8 cellular contexts compared by ENCODE assay signal in the genomic region with DNA sequence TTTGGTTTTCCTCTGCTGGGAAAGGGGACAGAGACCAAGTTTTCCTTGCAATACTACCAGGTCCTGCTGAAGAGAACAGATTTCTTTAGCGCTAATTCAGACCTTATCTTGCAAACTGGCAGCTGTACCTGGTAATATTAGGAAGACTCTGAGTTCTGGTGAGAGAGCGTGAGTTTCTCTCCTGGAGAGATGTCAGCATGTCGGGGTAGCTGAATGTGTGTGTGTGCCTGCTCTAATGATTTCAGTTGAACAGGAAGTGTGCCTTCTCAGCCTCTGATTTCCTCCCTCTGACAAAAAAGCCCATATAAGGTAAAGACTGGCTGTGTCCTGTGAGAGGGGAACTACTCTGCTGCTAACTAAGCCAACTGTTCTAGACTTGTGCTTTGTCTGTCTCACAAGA. TPM values are rescaled to one million over a fixed set of nuclear protein-coding genes. Genes with fewer than 3 reads are reported as not detected.
DNase-seq lines count a peak whose midpoint lies in the region; ATAC-seq, FAIRE-seq and TF ChIP-seq lines count a peak whose summit lies in the region.

No MANE protein-coding gene starts in this region.

- no peaks in the 10 kb centered on the region for H3K9me3 Mint-ChIP-seq in activated naive CD4-positive, alpha-beta T cell treated with anti-CD3 and anti-CD28 coated beads for 36 hours
- no peaks in the 10 kb centered on the region for H3K9me3 Mint-ChIP-seq in progenitor cell of endocrine pancreas (ENCODE audit: low read depth)

- H3K36me3 Mint-ChIP-seq in activated naive CD4-positive, alpha-beta T cell treated with anti-CD3 and anti-CD28 coated beads for 36 hours (ENCODE audit: low read depth): peaks cover 66% of the 10 kb centered on the region
- H3K36me3 Mint-ChIP-seq in progenitor cell of endocrine pancreas (ENCODE audit: insufficient read depth): no peaks in the 10 kb centered on the region

- POLR2A ChIA-PET in AG04450 (lab: Yijun Ruan, JAX): no interaction called here

- DNase-seq in AG04450 (ENCODE audit: low read depth, low spot score): peak; percentile 69
- peak; percentile 69 for DNase-seq in GM18507 (ENCODE audit: extremely low spot score, insufficient read length, low read depth)
- peak; percentile 14 for DNase-seq in NCI-H510A (lab: John Stamatoyannopoulos, UW)
- peak; percentile 73 for DNase-seq in activated naive CD4-positive, alpha-beta T cell treated with anti-CD3 and anti-CD28 coated beads for 36 hours
- DNase-seq in glomerular endothelial cell (ENCODE audit: extremely low read depth, low read depth, low spot score): peak; percentile 96
- no peak for DNase-seq in progenitor cell of endocrine pancreas (ENCODE audit: low spot score, unreplicated experiment)
- no peak for DNase-seq in MG63

- TF ChIP-seq CTCF in AG04450 (IDR thresholded peaks at IDR 0.05; ENCODE audit: low read depth, low read length): no peak
- TF ChIP-seq CTCF in progenitor cell of endocrine pancreas (IDR thresholded peaks at IDR 0.05; ENCODE audit: unreplicated experiment): no peak

- peak overlapping the region; percentile 27; the same call in 1 of the 2 replicates for H3K4me3 ChIP-seq in AG04450 (ENCODE audit: low read depth, low read length)
- H3K4me3 ChIP-seq in MG63: no peak overlapping the region

- CTCF ChIA-PET in AG04450 (lab: Charles Lee): interaction anchor here (1.4 kb wide), 1 partner anchor 47 kb away, joined by 5 read pairs; no protein-coding TSS in a partner anchor
- CTCF ChIA-PET in activated naive CD4-positive, alpha-beta T cell treated with anti-CD3 and anti-CD28 coated beads for 36 hours (lab: Charles Lee): interaction anchor here (0.6 to 1.6 kb wide), 4 partner anchors 9 to 49 kb away, joined by 3 to 5 read pairs (median 4); a partner anchor contains a TSS

- no peaks in the 10 kb centered on the region for H3K27me3 ChIP-seq in AG04450 (ENCODE audit: control insufficient read depth, insufficient read depth, low read length)
- no peaks in the 10 kb centered on the region for H3K27me3 ChIP-seq in MG63

- intact Hi-C loops in activated naive CD4-positive, alpha-beta T cell treated with anti-CD3 and anti-CD28 coated beads for 36 hours (cut with micrococcal nuclease): loop anchor here (1.0 to 5.0 kb wide), 5 partner anchors 9 to 728 kb away; a partner anchor contains a TSS

- no peaks in the 10 kb centered on the region for H3K9me3 ChIP-seq in AG04450 (ENCODE audit: control insufficient read depth, insufficient read depth, low read length)
- H3K9me3 ChIP-seq in MG63: no peaks in the 10 kb centered on the region

- peak overlapping the region; percentile 95 for H3K27ac Mint-ChIP-seq in activated naive CD4-positive, alpha-beta T cell treated with anti-CD3 and anti-CD28 coated beads for 36 hours
- H3K27ac Mint-ChIP-seq in progenitor cell of endocrine pancreas: peak overlapping the region; percentile 71

- H3K36me3 ChIP-seq in MG63: no peaks in the 10 kb centered on the region

- FAIRE-seq in GM18507 (lab: Jason Lieb, UNC): peak; percentile 98

- peak overlapping the region; percentile 71 for H3K4me3 Mint-ChIP-seq in activated naive CD4-positive, alpha-beta T cell treated with anti-CD3 and anti-CD28 coated beads for 36 hours
- H3K4me3 Mint-ChIP-seq in progenitor cell of endocrine pancreas (ENCODE audit: low read depth): no peak overlapping the region

- peaks cover 82% of the 10 kb centered on the region for H3K4me1 Mint-ChIP-seq in activated naive CD4-positive, alpha-beta T cell treated with anti-CD3 and anti-CD28 coated beads for 36 hours (ENCODE audit: low read depth)
- peaks cover 20% of the 10 kb centered on the region for H3K4me1 Mint-ChIP-seq in progenitor cell of endocrine pancreas (ENCODE audit: low read depth)

- ATAC-seq in HG02852 (IDR thresholded peaks at IDR 0.05; ENCODE audit: unreplicated experiment): peak; percentile 89

- H3K27ac ChIP-seq in AG04450 (ENCODE audit: low read depth, low read length): peak overlapping the region; percentile 77

- H3K27me3 Mint-ChIP-seq in activated naive CD4-positive, alpha-beta T cell treated with anti-CD3 and anti-CD28 coated beads for 36 hours (ENCODE audit: low read depth): no peaks in the 10 kb centered on the region
- H3K27me3 Mint-ChIP-seq in progenitor cell of endocrine pancreas: no peaks in the 10 kb centered on the region

RNA-seq across cellular contexts. Expression of a gene that starts 10.3 kb away (rescaled TPM):
- not detected in 2 replicates for polyA plus RNA-seq in AG04450 (2011; rRNA removed)
- polyA minus RNA-seq in AG04450 (2011; rRNA and poly(A)+ RNA removed): not detected in 2 replicates
- 1 to 10 TPM; 1.0 to 1.2 TPM for total RNA-seq in activated naive CD4-positive, alpha-beta T cell treated with anti-CD3 and anti-CD28 coated beads for 36 hours
- not detected in 2 replicates for total RNA-seq in glomerular endothelial cell
- 22.8 and 23.1 TPM in 2 replicates for total RNA-seq in progenitor cell of endocrine pancreas
- not detected in 2 replicates for total RNA-seq in MG63 (2014; rRNA removed; shearing (Covaris generic); ENCODE audit: low replicate concordance)

RNA-seq across cellular contexts. Expression of a gene that starts 12.7 kb away (rescaled TPM):
- polyA plus RNA-seq in AG04450 (2011; rRNA removed): 8.9 and 10.0 TPM in 2 replicates
- polyA minus RNA-seq in AG04450 (2011; rRNA and poly(A)+ RNA removed): 3.0 and 3.3 TPM in 2 replicates
- total RNA-seq in activated naive CD4-positive, alpha-beta T cell treated with anti-CD3 and anti-CD28 coated beads for 36 hours: 100 to 1,000 TPM; 663 to 730 TPM
- total RNA-seq in glomerular endothelial cell (272 and 438 TPM in 2 replicates), progenitor cell of endocrine pancreas (0.79 and 1.7 TPM in 2 replicates)
- 4.3 and 9.8 TPM in 2 replicates for total RNA-seq in MG63 (2014; rRNA removed; shearing (Covaris generic); ENCODE audit: low replicate concordance)

RNA-seq across cellular contexts. Expression of a gene that starts 24.2 kb away (rescaled TPM):
- not detected in 2 replicates for polyA plus RNA-seq in AG04450 (2011; rRNA removed)
- polyA minus RNA-seq in AG04450 (2011; rRNA and poly(A)+ RNA removed): not detected in 2 replicates
- not detected for total RNA-seq in activated naive CD4-positive, alpha-beta T cell treated with anti-CD3 and anti-CD28 coated beads for 36 hours
- total RNA-seq in glomerular endothelial cell (not detected in 2 replicates), progenitor cell of endocrine pancreas (not detected in 2 replicates)
- not detected in 2 replicates for total RNA-seq in MG63 (2014; rRNA removed; shearing (Covaris generic); ENCODE audit: low replicate concordance)

Comparison
In these comparisons a context has a peak if more than half of its experiments do, and no peak if none do; other contexts are left out.
1. DNase-seq: peak in AG04450 (single experiment), GM18507 (single experiment), NCI-H510A (single experiment), activated naive CD4-positive, alpha-beta T cell treated with anti-CD3 and anti-CD28 coated beads for 36 hours (single experiment) and glomerular endothelial cell (single experiment); none in progenitor cell of endocrine pancreas (single experiment) and MG63 (single experiment).
2. RNA of a gene that starts 10.3 kb away (total RNA-seq): 22.8 to 23.1 TPM in progenitor cell of endocrine pancreas; 1.0 to 1.2 TPM in activated naive CD4-positive, alpha-beta T cell treated with anti-CD3 and anti-CD28 coated beads for 36 hours, not detected in glomerular endothelial cell and not detected in MG63; every median in the first group is over 10 times any median in the second.
3. RNA of a gene that starts 12.7 kb away (total RNA-seq): 663 to 730 TPM in activated naive CD4-positive, alpha-beta T cell treated with anti-CD3 and anti-CD28 coated beads for 36 hours and 272 to 438 TPM in glomerular endothelial cell; 4.3 to 9.8 TPM in MG63 and 0.79 to 1.7 TPM in progenitor cell of endocrine pancreas; every median in the first group is over 10 times any median in the second.